ENCODE assay signal across 1 cellular context in the genomic region with DNA sequence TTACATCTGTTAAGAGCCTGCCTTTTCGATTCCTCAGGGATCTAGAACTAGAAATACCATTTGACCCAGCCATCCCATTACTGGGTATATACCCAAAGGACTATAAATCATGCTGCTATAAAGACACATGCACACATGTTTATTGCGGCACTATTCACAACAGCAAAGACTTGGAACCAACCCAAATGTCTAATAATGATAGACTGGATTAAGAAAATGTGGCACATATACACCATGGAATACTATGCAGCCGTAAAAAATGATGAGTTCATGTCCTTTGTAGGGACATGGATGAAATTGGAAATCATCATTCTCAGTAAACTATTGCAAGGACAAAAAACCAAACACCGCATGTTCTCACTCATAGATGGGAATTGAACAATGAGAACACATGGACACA.
TF ChIP-seq lines count a peak whose summit lies in the region.
"Not testable (repeated sequence)": the region's sequence is repeated elsewhere in the genome, so short reads cannot be mapped to it uniquely, and the experiment has no call there.

No MANE protein-coding gene starts in this region.

TF ChIP-seq in K562, 482 proteins besides CTCF, POLR2A, EP300 and RAD21:
- TF ChIP-seq BCOR (IDR thresholded peaks at IDR 0.05), result peak; percentile 54
- peak in 1 of 2 experiments; percentile 53; a peak in 1 of 4 replicates for TF ChIP-seq KDM1A (IDR thresholded peaks at IDR 0.05)
- TF ChIP-seq, protein P1, sequence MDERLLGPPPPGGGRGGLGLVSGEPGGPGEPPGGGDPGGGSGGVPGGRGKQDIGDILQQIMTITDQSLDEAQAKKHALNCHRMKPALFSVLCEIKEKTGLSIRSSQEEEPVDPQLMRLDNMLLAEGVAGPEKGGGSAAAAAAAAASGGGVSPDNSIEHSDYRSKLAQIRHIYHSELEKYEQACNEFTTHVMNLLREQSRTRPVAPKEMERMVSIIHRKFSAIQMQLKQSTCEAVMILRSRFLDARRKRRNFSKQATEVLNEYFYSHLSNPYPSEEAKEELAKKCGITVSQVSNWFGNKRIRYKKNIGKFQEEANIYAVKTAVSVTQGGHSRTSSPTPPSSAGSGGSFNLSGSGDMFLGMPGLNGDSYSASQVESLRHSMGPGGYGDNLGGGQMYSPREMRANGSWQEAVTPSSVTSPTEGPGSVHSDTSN (CRISPR knock-in tag; IDR thresholded peaks at IDR 0.05; ENCODE audit: low read depth), result not testable (repeated sequence)
- TF ChIP-seq, protein P1 (tag; conservative IDR thresholded peaks at IDR 0.05; ENCODE audit: low read depth), result 0 out of 2 replicates have a peak, but pooled peaks have one; percentile 11
